ENCODE assay signal across 28 cellular contexts in the genomic region with DNA sequence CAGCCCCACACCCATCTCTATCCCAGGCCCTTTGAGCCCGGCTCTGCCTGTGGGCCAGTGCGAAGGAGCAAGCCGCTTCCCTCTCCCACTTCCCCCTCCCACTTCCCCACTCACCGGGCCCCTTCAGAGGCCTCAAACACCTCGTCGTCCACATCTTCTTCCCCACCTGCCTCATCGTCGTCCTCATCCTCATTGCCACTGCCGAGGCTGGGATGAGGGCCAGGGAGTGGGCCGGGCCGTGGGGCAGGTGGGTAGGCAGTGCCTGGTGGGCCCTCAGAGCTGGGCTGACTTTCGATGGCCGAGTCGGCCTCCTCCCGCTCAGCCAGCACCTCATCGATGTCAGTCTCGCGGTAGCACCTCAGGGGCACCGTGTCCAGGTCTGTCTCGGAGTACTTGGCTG. TPM values are rescaled to one million over a fixed set of nuclear protein-coding genes. Genes with fewer than 3 reads are reported as not detected.
"Had no signal": no experiment of that assay in that cellular context is flagged by ENCODE, and none has a peak within 500 bp of the region (broad histone marks: within the 10 kb centered on the region; RNA-seq: fewer than 3 reads in every experiment).

No MANE protein-coding gene starts in this region.

- H3K4me3 ChIP-seq: left lung, mucosa of descending colon, pancreas, prostate gland, thyroid gland had no signal

- DNase-seq: activated CD4-positive, alpha-beta T cell treated with anti-CD3 and anti-CD28 coated beads for 36 hours; activated CD4-positive, alpha-beta T cell treated with anti-CD3 and anti-CD28 coated beads, Interleukin-2, amount 50 U/mL, for 4 hours; activated CD4-positive, CD25-positive, alpha-beta regulatory T cell; activated CD8-positive, alpha-beta memory T cell treated with anti-CD3 and anti-CD28 coated beads for 24 hours; activated effector memory CD4-positive, alpha-beta T cell treated with Interleukin-2 at 50 U/mL for 16 hours; activated naive CD4-positive, alpha-beta T cell treated with Interleukin-2 at 50 U/mL for 16 hours; anterior cingulate cortex; effector memory CD4-positive, alpha-beta T cell; hippocampal formation; mucosa of descending colon; nucleus accumbens; retina; small intestine; stimulated activated CD4-positive, alpha-beta T cell treated with anti-CD3 and anti-CD28 coated beads, Interleukin-4, amount 100 ng/mL, for 24 hours; stimulated activated naive CD8-positive, alpha-beta T cell treated with anti-CD3 and anti-CD28 coated beads, Interleukin-15, amount 100 ng/mL, for 72 hours; T-helper 2 cell; thyroid gland had no signal

- ATAC-seq: activated CD4-positive, alpha-beta T cell treated with anti-CD3 and anti-CD28 coated beads for 36 hours; left lung; mucosa of descending colon; natural killer cell treated with Interleukin-12 subunit alpha and Interleukin-12 subunit beta and Interleukin-15 and Interleukin-18, amount 100 ng/mL, for 72 hours; pancreas; sciatic nerve; stimulated activated effector memory CD8-positive, alpha-beta T cell treated with anti-CD3 and anti-CD28 coated beads, Interleukin-12 subunit alpha, Interleukin-12 subunit beta, amount 100 ng/mL, for 72 hours; stimulated activated naive CD8-positive, alpha-beta T cell treated with anti-CD3 and anti-CD28 coated beads, Interleukin-15, amount 100 ng/mL, for 72 hours had no signal

- H3K4me3 Mint-ChIP-seq: activated CD4-positive, alpha-beta T cell treated with anti-CD3 and anti-CD28 coated beads for 36 hours; activated naive CD8-positive, alpha-beta T cell; natural killer cell treated with Interleukin-12 subunit alpha and Interleukin-12 subunit beta and Interleukin-15 and Interleukin-18, amount 100 ng/mL, for 72 hours; stimulated activated effector memory CD8-positive, alpha-beta T cell treated with anti-CD3 and anti-CD28 coated beads, Interleukin-12 subunit alpha, Interleukin-12 subunit beta, amount 100 ng/mL, for 72 hours; stimulated activated naive CD8-positive, alpha-beta T cell treated with anti-CD3 and anti-CD28 coated beads, Interleukin-15, amount 100 ng/mL, for 72 hours had no signal

- H3K36me3 Mint-ChIP-seq: activated naive CD8-positive, alpha-beta T cell had no signal

- H3K27ac Mint-ChIP-seq: activated CD4-positive, alpha-beta T cell treated with anti-CD3 and anti-CD28 coated beads for 36 hours; activated naive CD8-positive, alpha-beta T cell; natural killer cell treated with Interleukin-12 subunit alpha and Interleukin-12 subunit beta and Interleukin-15 and Interleukin-18, amount 100 ng/mL, for 72 hours; stimulated activated effector memory CD8-positive, alpha-beta T cell treated with anti-CD3 and anti-CD28 coated beads, Interleukin-12 subunit alpha, Interleukin-12 subunit beta, amount 100 ng/mL, for 72 hours; stimulated activated naive CD8-positive, alpha-beta T cell treated with anti-CD3 and anti-CD28 coated beads, Interleukin-15, amount 100 ng/mL, for 72 hours had no signal

- H3K9me3 ChIP-seq: left lung, mucosa of descending colon, pancreas, prostate gland, thyroid gland had no signal

- H3K9me3 Mint-ChIP-seq: natural killer cell treated with Interleukin-12 subunit alpha and Interleukin-12 subunit beta and Interleukin-15 and Interleukin-18, amount 100 ng/mL, for 72 hours; stimulated activated effector memory CD8-positive, alpha-beta T cell treated with anti-CD3 and anti-CD28 coated beads, Interleukin-12 subunit alpha, Interleukin-12 subunit beta, amount 100 ng/mL, for 72 hours; stimulated activated naive CD8-positive, alpha-beta T cell treated with anti-CD3 and anti-CD28 coated beads, Interleukin-15, amount 100 ng/mL, for 72 hours had no signal

- H3K27ac ChIP-seq: left lung, pancreas, prostate gland, thyroid gland had no signal

- H3K36me3 ChIP-seq: left lung, pancreas, prostate gland, thyroid gland had no signal

RNA-seq across cellular contexts. Expression of gene PSD, which starts 3.8 kb away (rescaled TPM):
- total RNA-seq: mesenteric fat pad had no signal

RNA-seq across cellular contexts. Expression of gene C10orf95, which starts 36.6 kb away (rescaled TPM):
- total RNA-seq: dermis microvascular lymphatic vessel endothelial cell, lung microvascular endothelial cell, myocyte, sciatic nerve had no signal
